Comparison of ENCODE assay signal across 9 cellular contexts in the genomic region with DNA sequence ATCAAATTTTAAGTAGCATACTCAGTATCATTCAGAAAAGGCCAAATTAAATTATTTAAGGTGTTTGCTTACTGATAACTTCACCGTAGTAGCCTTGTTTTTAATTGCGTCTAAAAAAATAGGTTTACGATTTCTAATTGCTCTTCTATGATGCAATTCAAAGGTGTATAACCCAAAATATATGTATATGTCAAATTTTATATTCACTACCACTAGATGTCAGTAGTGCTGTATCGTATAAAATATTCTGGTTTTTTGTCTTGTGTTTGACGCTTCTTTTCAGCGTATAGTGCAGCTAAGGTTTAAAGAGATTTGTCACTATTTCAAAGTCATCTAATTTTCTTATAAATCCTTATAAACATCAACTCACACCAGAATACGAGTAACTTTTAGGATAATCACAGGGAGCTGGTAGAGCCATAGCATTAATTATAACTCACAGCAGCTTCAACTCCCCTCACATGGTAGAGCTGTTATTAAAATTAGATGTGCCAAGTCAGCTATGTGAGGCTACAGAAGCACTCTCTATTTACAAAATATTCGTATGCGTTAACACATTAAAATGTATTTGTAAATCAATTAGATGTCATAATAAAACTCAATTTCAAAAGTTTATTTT. TPM values are rescaled to one million over a fixed set of nuclear protein-coding genes. Genes with fewer than 3 reads are reported as not detected.
DNase-seq lines count a peak whose midpoint lies in the region; ATAC-seq and TF ChIP-seq lines count a peak whose summit lies in the region.
"Had no signal": no experiment of that assay in that cellular context is flagged by ENCODE, and none has a peak within 500 bp of the region (broad histone marks: within the 10 kb centered on the region; RNA-seq: fewer than 3 reads in every experiment).

No MANE protein-coding gene starts in this region.

- peaks cover 7 to 9% (median 9%) of the 10 kb centered on the region in 3 donors for H3K27me3 Mint-ChIP-seq in naive B cell
- H3K27me3 Mint-ChIP-seq in activated CD4-positive, alpha-beta memory T cell treated with anti-CD3 and anti-CD28 coated beads for 36 hours: peaks cover 9% of the 10 kb centered on the region

- peaks cover 22 to 27% (median 23%) of the 10 kb centered on the region in 3 donors for H3K4me1 Mint-ChIP-seq in naive B cell
- H3K4me1 Mint-ChIP-seq in activated CD4-positive, alpha-beta memory T cell treated with anti-CD3 and anti-CD28 coated beads for 36 hours (ENCODE audit: low read depth): peaks cover 11% of the 10 kb centered on the region

- no peak overlapping the region; the same call in 1 of the 2 replicates for H3K4me2 ChIP-seq in HCT116 (ENCODE audit: low read length)

- no peak for TF ChIP-seq POLR2A in HCT116 (IDR thresholded peaks at IDR 0.05; ENCODE audit: borderline replicate concordance, extremely low read depth, insufficient read depth, insufficient read length)

- peaks cover 12% of the 10 kb centered on the region; the same call in 1 of the 2 replicates for H4K20me1 ChIP-seq in HCT116 (ENCODE audit: insufficient read depth)

- H3K36me3 Mint-ChIP-seq in naive B cell: no peaks in the 10 kb centered on the region
- no peaks in the 10 kb centered on the region for H3K36me3 Mint-ChIP-seq in activated CD4-positive, alpha-beta memory T cell treated with anti-CD3 and anti-CD28 coated beads for 36 hours

- no peaks in the 10 kb centered on the region for H3K9me3 ChIP-seq in BE2C
- no peaks in the 10 kb centered on the region for H3K9me3 ChIP-seq in HCT116 (ENCODE audit: control insufficient read depth in 1 of 2, insufficient read depth in 1 of 2, low read depth in 1 of 2, low read length in 2 of 2)
- H3K9me3 ChIP-seq: neutrophil had no signal

- ATAC-seq in HCT116 (no peak), naive B cell (ENCODE audit: low read depth in 2 of 2) (no peak)

- DNase-seq in BE2C (no peak), HCT116 (ENCODE audit: low read depth, low spot score) (peak; percentile 35), NCI-H748 treated with DMSO at 0.1 percent for 48 hours (lab: John Stamatoyannopoulos, UW) (peak; percentile 47), dedifferentiated amniotic fluid mesenchymal stem cell (ENCODE audit: extremely low spot score) (peak; percentile 75), naive B cell (peak; percentile 31)
- no peak for DNase-seq in activated CD4-positive, alpha-beta memory T cell treated with anti-CD3 and anti-CD28 coated beads for 36 hours
- no peak for DNase-seq in activated CD4-positive, alpha-beta T cell treated with anti-CD3 and anti-CD28 coated beads for 48 hours
- DNase-seq in activated naive CD4-positive, alpha-beta T cell treated with Interleukin-2 at 50 U/mL for 16 hours: no peak

- RAD21 ChIA-PET in HCT116 (lab: Charles Lee; ENCODE audit: low non-redundant PET in 1 of 2, low total read pairs in 2 of 2, uncharacterized antibody in 2 of 2, unreplicated experiment in 2 of 2): interaction anchor here (0.8 to 1.6 kb wide), 3 partner anchors 212 to 217 kb away, joined by 3 to 4 read pairs (median 4); no protein-coding TSS in a partner anchor

- H3K27ac Mint-ChIP-seq in naive B cell: no peak overlapping the region
- H3K27ac Mint-ChIP-seq in activated CD4-positive, alpha-beta memory T cell treated with anti-CD3 and anti-CD28 coated beads for 36 hours: no peak overlapping the region

- CTCF ChIA-PET in HCT116 (lab: Charles Lee): interaction anchor here (0.6 to 4.2 kb wide), 17 partner anchors 10 to 528 kb away, joined by 3 to 47 read pairs (median 3); no protein-coding TSS in a partner anchor
- CTCF ChIA-PET in activated CD4-positive, alpha-beta memory T cell treated with anti-CD3 and anti-CD28 coated beads for 36 hours (lab: Charles Lee): interaction anchor here (0.6 to 8.5 kb wide), 18 partner anchors 9 to 443 kb away, joined by 3 to 108 read pairs (median 5); no protein-coding TSS in a partner anchor

- peak overlapping the region in 2 of 8 donors; percentile 22 to 78 for H3K4me3 Mint-ChIP-seq in naive B cell
- no peak overlapping the region for H3K4me3 Mint-ChIP-seq in activated CD4-positive, alpha-beta memory T cell treated with anti-CD3 and anti-CD28 coated beads for 36 hours

- peaks cover 45% of the 10 kb centered on the region for H3K36me3 ChIP-seq in BE2C
- H3K36me3 ChIP-seq in HCT116 (ENCODE audit: control insufficient read depth in 1 of 2, insufficient read depth in 2 of 2, low read length in 2 of 2): peaks cover 14 to 44% of the 10 kb centered on the region in 2 experiments

- H3K9ac ChIP-seq in HCT116 (ENCODE audit: low read length): no peak overlapping the region

- intact Hi-C loops in HCT116 (cut with micrococcal nuclease): loop anchor here (1.0 to 10.0 kb wide), 4 partner anchors 217 to 528 kb away; no protein-coding TSS in a partner anchor
- intact Hi-C loops in activated CD4-positive, alpha-beta memory T cell treated with anti-CD3 and anti-CD28 coated beads for 36 hours (cut with micrococcal nuclease): loop anchor here (1.0 to 10.0 kb wide), 4 partner anchors 31 to 528 kb away; no protein-coding TSS in a partner anchor

- TF ChIP-seq RAD21 in HCT116 (IDR thresholded peaks at IDR 0.05; ENCODE audit: low read depth): peak; percentile 73

- POLR2A ChIA-PET in HCT116 (lab: Charles Lee): interaction anchor here (1.3 kb wide), 1 partner anchor 217 kb away, joined by 5 read pairs; no protein-coding TSS in a partner anchor
- POLR2A ChIA-PET in activated CD4-positive, alpha-beta memory T cell treated with anti-CD3 and anti-CD28 coated beads for 36 hours (lab: Charles Lee): no interaction called here

- H3K27me3 ChIP-seq in BE2C: no peaks in the 10 kb centered on the region
- H3K27me3 ChIP-seq in HCT116 (ENCODE audit: insufficient read depth, low read length): no peaks in the 10 kb centered on the region

- no peak overlapping the region for H2AFZ ChIP-seq in HCT116 (ENCODE audit: low read depth, low read length, poor library complexity, severe bottlenecking)

- peaks cover 85% of the 10 kb centered on the region for H3K79me2 ChIP-seq in HCT116 (ENCODE audit: insufficient read depth, low read length)

- peak overlapping the region; percentile 71 for H3K4me3 ChIP-seq in BE2C (ENCODE audit: low read depth, low read length)
- no peak overlapping the region for H3K4me3 ChIP-seq in HCT116 (replicated peaks in 1 of 2; ENCODE audit: low read depth in 1 of 2, low read length in 2 of 2)

- no TSS peak for BruUV-seq in HCT116 (replicated peaks; lab: Mats Ljungman, UMichigan)

- no peaks in the 10 kb centered on the region for H3K9me3 Mint-ChIP-seq in naive B cell
- H3K9me3 Mint-ChIP-seq in activated CD4-positive, alpha-beta memory T cell treated with anti-CD3 and anti-CD28 coated beads for 36 hours: no peaks in the 10 kb centered on the region

- H3K4me1 ChIP-seq in BE2C: no peaks in the 10 kb centered on the region; the same call in 1 of the 2 replicates
- peaks cover 7 to 23% of the 10 kb centered on the region in 2 experiments; a peak in 3 of 4 replicates for H3K4me1 ChIP-seq in HCT116 (ENCODE audit: control insufficient read depth in 1 of 2, insufficient read depth in 2 of 2, low read length in 2 of 2)

- TF ChIP-seq CTCF in BE2C (IDR thresholded peaks at IDR 0.05; ENCODE audit: low read depth, low read length) (peak; percentile 39; the same call in 1 of the 2 replicates), HCT116 (IDR thresholded peaks at IDR 0.05 in 2 of 3, conservative IDR thresholded peaks at IDR 0.05 in 1 of 3; ENCODE audit: borderline replicate concordance in 1 of 3, insufficient read depth in 1 of 3, low read depth in 2 of 3, low read length in 2 of 3) (peak; percentile 13 to 69 (median 58); a peak in 4 of 6 replicates)

- no peak overlapping the region for H3K27ac ChIP-seq in HCT116 (ENCODE audit: low read depth, low read length)
- H3K27ac ChIP-seq: neutrophil had no signal

- no peaks in the 10 kb centered on the region for H3K9me2 ChIP-seq in HCT116 (ENCODE audit: insufficient read depth)

TF ChIP-seq in HCT116, 20 proteins besides CTCF, POLR2A, EP300 and RAD21:
- TF ChIP-seq CEBPB (IDR thresholded peaks at IDR 0.05; ENCODE audit: low read depth) (peak; percentile 69), TCF7L2 (IDR thresholded peaks at IDR 0.05; ENCODE audit: borderline replicate concordance, extremely low read depth, insufficient read depth, insufficient read length) (no peak)
TF ChIP-seq in HCT116: peak in this region for 1.

RNA-seq across cellular contexts. Expression of a gene that starts 3.5 kb away (rescaled TPM):
- 84.8 TPM for polyA plus RNA-seq in BE2C (2012; ENCODE audit: insufficient read depth, insufficient read length, low read depth)
- total RNA-seq in HCT116 (2021; ENCODE audit: unreplicated experiment): 131 TPM
- polyA plus RNA-seq in HCT116 (2012): 106 and 126 TPM in 2 replicates
- 1 to 10 TPM in 5 of 6 donors, under 1 TPM in 1; 0.79 to 5.2 (median 2.1) TPM for polyA plus RNA-seq in naive B cell (ENCODE audit: low read depth in 6 of 6)
- total RNA-seq in activated CD4-positive, alpha-beta memory T cell treated with anti-CD3 and anti-CD28 coated beads for 36 hours: 1 to 10 TPM; 2.9 to 3.4 TPM

Comparison
In these comparisons a context has a peak if more than half of its experiments do, and no peak if none do; other contexts are left out.
1. DNase-seq: peak in HCT116 (single experiment), NCI-H748 treated with DMSO at 0.1 percent for 48 hours (single experiment), dedifferentiated amniotic fluid mesenchymal stem cell (single experiment) and naive B cell (single experiment); none in BE2C (single experiment), activated CD4-positive, alpha-beta memory T cell treated with anti-CD3 and anti-CD28 coated beads for 36 hours (single experiment), activated CD4-positive, alpha-beta T cell treated with anti-CD3 and anti-CD28 coated beads for 48 hours (single experiment) and activated naive CD4-positive, alpha-beta T cell treated with Interleukin-2 at 50 U/mL for 16 hours (single experiment).
2. RNA of a gene that starts 3.5 kb away (total RNA-seq): 131 TPM in HCT116 (single experiment); 2.9 to 3.4 TPM in activated CD4-positive, alpha-beta memory T cell treated with anti-CD3 and anti-CD28 coated beads for 36 hours; every median in the first group is over 10 times any median in the second.